ENCODE assay signal across 12 cellular contexts in the genomic region with DNA sequence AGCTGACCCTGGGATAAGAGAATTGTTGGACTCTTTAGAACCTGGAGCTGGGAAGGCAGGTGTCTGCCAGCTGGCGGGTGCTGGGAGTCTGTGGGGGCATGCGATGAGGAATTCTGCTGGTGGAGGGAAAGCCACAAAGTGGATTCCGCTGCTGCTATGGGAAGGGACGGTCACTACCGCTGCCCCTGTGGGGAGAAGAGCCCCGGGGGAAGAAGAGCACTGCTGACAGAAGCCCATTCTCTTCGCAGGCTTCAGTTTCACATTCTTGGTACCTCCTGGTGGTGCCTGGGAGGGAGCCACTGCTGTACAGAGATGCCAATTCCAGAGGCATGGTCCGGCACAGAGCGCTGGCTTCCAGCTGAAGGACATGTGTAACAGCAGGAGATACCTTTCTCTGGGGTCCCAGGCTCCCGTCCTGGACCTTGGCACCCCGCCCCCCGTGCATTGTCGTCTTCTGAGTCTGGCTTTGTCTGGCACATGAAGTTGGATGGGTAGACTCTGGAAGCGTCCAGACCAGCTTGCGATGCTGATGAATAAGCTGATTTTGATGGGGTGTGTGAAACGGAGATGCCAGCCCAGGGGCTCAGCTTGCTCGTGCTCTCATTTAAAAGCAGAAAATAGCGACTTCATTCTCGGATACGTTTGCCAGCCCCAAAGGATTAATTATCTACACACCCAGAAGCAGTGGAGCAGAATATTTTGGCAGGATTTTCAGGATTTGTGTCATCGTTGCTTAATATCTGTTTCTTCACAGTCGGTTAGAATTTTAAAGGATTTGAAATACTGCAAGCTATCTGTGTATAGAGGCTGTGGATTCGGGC. TPM values are rescaled to one million over a fixed set of nuclear protein-coding genes. Genes with fewer than 3 reads are reported as not detected.
DNase-seq lines count a peak whose midpoint lies in the region; ATAC-seq and FAIRE-seq lines count a peak whose summit lies in the region.
"Had no signal": no experiment of that assay in that cellular context is flagged by ENCODE, and none has a peak within 500 bp of the region (broad histone marks: within the 10 kb centered on the region; RNA-seq: fewer than 3 reads in every experiment).

No MANE protein-coding gene starts in this region.

- H3K27me3 Mint-ChIP-seq in immature natural killer cell (ENCODE audit: low read depth in 3 of 3) = peaks cover 10 to 16% (median 11%) of the 10 kb centered on the region in 3 donors
- H3K27me3 Mint-ChIP-seq in activated naive CD4-positive, alpha-beta T cell treated with anti-CD3 and anti-CD28 coated beads, Interleukin-2, amount 10 ng/mL, durations not matched to agents 7 days and 5 days = no peaks in the 10 kb centered on the region

- DNase-seq in GM04503 (ENCODE audit: low read depth) (peak; percentile 64), amygdala (lab: John Stamatoyannopoulos, UW) (peak in 36 of 56 donors; percentile 19 to 77 (median 51)), immature natural killer cell (no peak), small intestine (peak; percentile 33), NCI-H1048 (lab: John Stamatoyannopoulos, UW) (no peak), NCI-H146 (lab: John Stamatoyannopoulos, UW) (no peak)
- DNase-seq in activated naive CD4-positive, alpha-beta T cell treated with anti-CD3 and anti-CD28 coated beads, Interleukin-2, amount 10 ng/mL, durations not matched to agents 7 days and 5 days = no peak
- DNase-seq: activated T-cell treated with anti-CD3 and anti-CD28 coated beads, Interleukin-2, amount 50 U/mL, for 72 hours; left ventricle myocardium superior had no signal

- peaks cover 0 to 2% of the 10 kb centered on the region in 2 donors for H3K36me3 ChIP-seq in small intestine (ENCODE audit: control insufficient read depth in 2 of 2, insufficient read depth in 2 of 2, low read length in 2 of 2)

- no peak overlapping the region for H3K4me3 Mint-ChIP-seq in immature natural killer cell
- H3K4me3 Mint-ChIP-seq in activated naive CD4-positive, alpha-beta T cell treated with anti-CD3 and anti-CD28 coated beads, Interleukin-2, amount 10 ng/mL, durations not matched to agents 7 days and 5 days = no peak overlapping the region

- H3K9me3 Mint-ChIP-seq in immature natural killer cell = peaks cover 0 to 2% (median 0%) of the 10 kb centered on the region in 6 donors
- H3K9me3 Mint-ChIP-seq in activated naive CD4-positive, alpha-beta T cell treated with anti-CD3 and anti-CD28 coated beads, Interleukin-2, amount 10 ng/mL, durations not matched to agents 7 days and 5 days = no peaks in the 10 kb centered on the region
- H3K9me3 Mint-ChIP-seq: activated T-cell treated with anti-CD3 and anti-CD28 coated beads, Interleukin-2, amount 50 U/mL, for 72 hours had no signal

- 38 to 64% (median 57%) methylated on average over 23 of the region's 23 CpGs for whole genome bisulfite sequencing in small intestine, 3 donors

- H3K27ac ChIP-seq in small intestine (ENCODE audit: low read depth in 1 of 2, low read length in 1 of 2) = peak overlapping the region; percentile 81 to 96

- peak overlapping the region in 5 of 6 donors; percentile 24 to 79 (median 66) for H3K27ac Mint-ChIP-seq in immature natural killer cell
- H3K27ac Mint-ChIP-seq in activated naive CD4-positive, alpha-beta T cell treated with anti-CD3 and anti-CD28 coated beads, Interleukin-2, amount 10 ng/mL, durations not matched to agents 7 days and 5 days = no peak overlapping the region

- no peak for ATAC-seq in GM18907 (IDR thresholded peaks at IDR 0.05; ENCODE audit: unreplicated experiment)
- ATAC-seq: activated T-cell treated with anti-CD3 and anti-CD28 coated beads, Interleukin-2, amount 50 U/mL, for 72 hours; HCT116; left ventricle myocardium superior had no signal

- H3K4me1 ChIP-seq in small intestine (ENCODE audit: control insufficient read depth in 2 of 2, insufficient read depth in 1 of 2, low read depth in 1 of 2, low read length in 1 of 2) = peaks cover 20 to 21% of the 10 kb centered on the region in 2 donors

- H3K36me3 Mint-ChIP-seq in immature natural killer cell = no peaks in the 10 kb centered on the region
- H3K36me3 Mint-ChIP-seq in activated naive CD4-positive, alpha-beta T cell treated with anti-CD3 and anti-CD28 coated beads, Interleukin-2, amount 10 ng/mL, durations not matched to agents 7 days and 5 days = peaks cover 17% of the 10 kb centered on the region

- no peak for FAIRE-seq in small intestine (lab: Jason Lieb, UNC)
- FAIRE-seq: endometrium had no signal

- H3K4me3 ChIP-seq in small intestine (ENCODE audit: low read depth in 1 of 2, low read length in 2 of 2) = peak overlapping the region in 1 of 2 donors; percentile 40

- H3K9me3 ChIP-seq in small intestine (ENCODE audit: control insufficient read depth, low read depth) = no peaks in the 10 kb centered on the region

- CTCF ChIA-PET in activated naive CD4-positive, alpha-beta T cell treated with anti-CD3 and anti-CD28 coated beads, Interleukin-2, amount 10 ng/mL, durations not matched to agents 7 days and 5 days (lab: Charles Lee) = no interaction called here

- H3K4me1 Mint-ChIP-seq in immature natural killer cell = peaks cover 41 to 49% of the 10 kb centered on the region in 2 donors
- peaks cover 64% of the 10 kb centered on the region for H3K4me1 Mint-ChIP-seq in activated naive CD4-positive, alpha-beta T cell treated with anti-CD3 and anti-CD28 coated beads, Interleukin-2, amount 10 ng/mL, durations not matched to agents 7 days and 5 days

- H3K27me3 ChIP-seq in small intestine (ENCODE audit: control insufficient read depth in 2 of 2, insufficient read depth in 2 of 2, low read length in 2 of 2) = no peaks in the 10 kb centered on the region

RNA-seq across cellular contexts. Expression of gene PDXK, which starts 13.2 kb away (rescaled TPM):
- 10 to 100 TPM; 47.1 to 55.2 (median 50.9) TPM for polyA plus RNA-seq in immature natural killer cell
- 10 to 100 TPM; 65.4 to 67.8 (median 67.3) TPM for polyA plus RNA-seq in small intestine

RNA-seq across cellular contexts. Expression of gene CSTB, which starts 44.0 kb away (rescaled TPM):
- polyA plus RNA-seq in immature natural killer cell = 10 to 100 TPM; 37.9 to 63.0 (median 52.2) TPM
- 100 to 1,000 TPM in 1 of 3 donors, 10 to 100 TPM in 2; 49.5 to 109 (median 73.5) TPM for polyA plus RNA-seq in small intestine

RNA-seq across cellular contexts. Expression of gene RRP1, which starts 57.3 kb away (rescaled TPM):
- polyA plus RNA-seq in immature natural killer cell (10 to 100 TPM in 2 of 3 donors, 1 to 10 TPM in 1; 6.0 to 16.3 (median 11.6) TPM), small intestine (10 to 100 TPM in 2 of 3 donors, 1 to 10 TPM in 1; 7.2 to 14.8 (median 10.3) TPM)

Comparison
In these comparisons a context has a peak if more than half of its experiments do, and no peak if none do; other contexts are left out.
1. DNase-seq: peak in GM04503 (single experiment), amygdala (36 of 56) and small intestine (single experiment); none in immature natural killer cell (0 of 3), NCI-H1048 (single experiment), NCI-H146 (single experiment) and activated naive CD4-positive, alpha-beta T cell treated with anti-CD3 and anti-CD28 coated beads, Interleukin-2, amount 10 ng/mL, durations not matched to agents 7 days and 5 days (single experiment).